ENCODE assay signal across 2 cellular contexts in the genomic region with DNA sequence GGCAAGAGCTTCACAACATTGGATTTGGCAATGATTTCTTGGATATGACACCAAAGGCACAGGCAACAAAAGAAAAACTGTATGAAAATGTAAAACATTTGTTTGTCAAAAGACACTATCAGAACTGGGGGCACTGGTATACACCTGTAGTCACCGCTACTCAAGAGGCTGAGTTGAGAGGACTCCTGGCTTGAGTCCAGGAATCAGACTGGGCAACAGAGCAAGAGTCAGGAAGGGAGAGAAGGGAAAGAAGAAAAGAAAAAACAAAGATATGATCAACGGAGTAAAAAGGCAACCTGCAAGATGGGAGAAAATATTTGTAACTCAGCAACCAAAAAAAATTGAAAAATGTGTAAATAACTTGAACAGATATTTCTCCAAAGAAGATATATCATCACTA.
TF ChIP-seq lines count a peak whose summit lies in the region.

No MANE protein-coding gene starts in this region.

TF ChIP-seq in HEK293, 187 proteins besides CTCF, POLR2A, EP300 and RAD21:
- TF ChIP-seq, protein P1, sequence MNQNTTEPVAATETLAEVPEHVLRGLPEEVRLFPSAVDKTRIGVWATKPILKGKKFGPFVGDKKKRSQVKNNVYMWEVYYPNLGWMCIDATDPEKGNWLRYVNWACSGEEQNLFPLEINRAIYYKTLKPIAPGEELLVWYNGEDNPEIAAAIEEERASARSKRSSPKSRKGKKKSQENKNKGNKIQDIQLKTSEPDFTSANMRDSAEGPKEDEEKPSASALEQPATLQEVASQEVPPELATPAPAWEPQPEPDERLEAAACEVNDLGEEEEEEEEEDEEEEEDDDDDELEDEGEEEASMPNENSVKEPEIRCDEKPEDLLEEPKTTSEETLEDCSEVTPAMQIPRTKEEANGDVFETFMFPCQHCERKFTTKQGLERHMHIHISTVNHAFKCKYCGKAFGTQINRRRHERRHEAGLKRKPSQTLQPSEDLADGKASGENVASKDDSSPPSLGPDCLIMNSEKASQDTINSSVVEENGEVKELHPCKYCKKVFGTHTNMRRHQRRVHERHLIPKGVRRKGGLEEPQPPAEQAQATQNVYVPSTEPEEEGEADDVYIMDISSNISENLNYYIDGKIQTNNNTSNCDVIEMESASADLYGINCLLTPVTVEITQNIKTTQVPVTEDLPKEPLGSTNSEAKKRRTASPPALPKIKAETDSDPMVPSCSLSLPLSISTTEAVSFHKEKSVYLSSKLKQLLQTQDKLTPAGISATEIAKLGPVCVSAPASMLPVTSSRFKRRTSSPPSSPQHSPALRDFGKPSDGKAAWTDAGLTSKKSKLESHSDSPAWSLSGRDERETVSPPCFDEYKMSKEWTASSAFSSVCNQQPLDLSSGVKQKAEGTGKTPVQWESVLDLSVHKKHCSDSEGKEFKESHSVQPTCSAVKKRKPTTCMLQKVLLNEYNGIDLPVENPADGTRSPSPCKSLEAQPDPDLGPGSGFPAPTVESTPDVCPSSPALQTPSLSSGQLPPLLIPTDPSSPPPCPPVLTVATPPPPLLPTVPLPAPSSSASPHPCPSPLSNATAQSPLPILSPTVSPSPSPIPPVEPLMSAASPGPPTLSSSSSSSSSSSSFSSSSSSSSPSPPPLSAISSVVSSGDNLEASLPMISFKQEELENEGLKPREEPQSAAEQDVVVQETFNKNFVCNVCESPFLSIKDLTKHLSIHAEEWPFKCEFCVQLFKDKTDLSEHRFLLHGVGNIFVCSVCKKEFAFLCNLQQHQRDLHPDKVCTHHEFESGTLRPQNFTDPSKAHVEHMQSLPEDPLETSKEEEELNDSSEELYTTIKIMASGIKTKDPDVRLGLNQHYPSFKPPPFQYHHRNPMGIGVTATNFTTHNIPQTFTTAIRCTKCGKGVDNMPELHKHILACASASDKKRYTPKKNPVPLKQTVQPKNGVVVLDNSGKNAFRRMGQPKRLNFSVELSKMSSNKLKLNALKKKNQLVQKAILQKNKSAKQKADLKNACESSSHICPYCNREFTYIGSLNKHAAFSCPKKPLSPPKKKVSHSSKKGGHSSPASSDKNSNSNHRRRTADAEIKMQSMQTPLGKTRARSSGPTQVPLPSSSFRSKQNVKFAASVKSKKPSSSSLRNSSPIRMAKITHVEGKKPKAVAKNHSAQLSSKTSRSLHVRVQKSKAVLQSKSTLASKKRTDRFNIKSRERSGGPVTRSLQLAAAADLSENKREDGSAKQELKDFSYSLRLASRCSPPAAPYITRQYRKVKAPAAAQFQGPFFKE (tag by site-specific recombination; IDR thresholded peaks at IDR 0.05; ENCODE audit: borderline replicate concordance): no peak
- TF ChIP-seq, protein P2, sequence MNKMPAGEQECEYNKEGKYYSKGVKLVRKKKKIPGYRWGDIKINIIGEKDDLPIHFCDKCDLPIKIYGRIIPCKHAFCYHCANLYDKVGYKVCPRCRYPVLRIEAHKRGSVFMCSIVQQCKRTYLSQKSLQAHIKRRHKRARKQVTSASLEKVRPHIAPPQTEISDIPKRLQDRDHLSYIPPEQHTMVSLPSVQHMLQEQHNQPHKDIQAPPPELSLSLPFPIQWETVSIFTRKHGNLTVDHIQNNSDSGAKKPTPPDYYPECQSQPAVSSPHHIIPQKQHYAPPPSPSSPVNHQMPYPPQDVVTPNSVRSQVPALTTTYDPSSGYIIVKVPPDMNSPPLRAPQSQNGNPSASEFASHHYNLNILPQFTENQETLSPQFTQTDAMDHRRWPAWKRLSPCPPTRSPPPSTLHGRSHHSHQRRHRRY (tag by site-specific recombination; IDR thresholded peaks at IDR 0.05): no peak
- TF ChIP-seq, protein P3, sequence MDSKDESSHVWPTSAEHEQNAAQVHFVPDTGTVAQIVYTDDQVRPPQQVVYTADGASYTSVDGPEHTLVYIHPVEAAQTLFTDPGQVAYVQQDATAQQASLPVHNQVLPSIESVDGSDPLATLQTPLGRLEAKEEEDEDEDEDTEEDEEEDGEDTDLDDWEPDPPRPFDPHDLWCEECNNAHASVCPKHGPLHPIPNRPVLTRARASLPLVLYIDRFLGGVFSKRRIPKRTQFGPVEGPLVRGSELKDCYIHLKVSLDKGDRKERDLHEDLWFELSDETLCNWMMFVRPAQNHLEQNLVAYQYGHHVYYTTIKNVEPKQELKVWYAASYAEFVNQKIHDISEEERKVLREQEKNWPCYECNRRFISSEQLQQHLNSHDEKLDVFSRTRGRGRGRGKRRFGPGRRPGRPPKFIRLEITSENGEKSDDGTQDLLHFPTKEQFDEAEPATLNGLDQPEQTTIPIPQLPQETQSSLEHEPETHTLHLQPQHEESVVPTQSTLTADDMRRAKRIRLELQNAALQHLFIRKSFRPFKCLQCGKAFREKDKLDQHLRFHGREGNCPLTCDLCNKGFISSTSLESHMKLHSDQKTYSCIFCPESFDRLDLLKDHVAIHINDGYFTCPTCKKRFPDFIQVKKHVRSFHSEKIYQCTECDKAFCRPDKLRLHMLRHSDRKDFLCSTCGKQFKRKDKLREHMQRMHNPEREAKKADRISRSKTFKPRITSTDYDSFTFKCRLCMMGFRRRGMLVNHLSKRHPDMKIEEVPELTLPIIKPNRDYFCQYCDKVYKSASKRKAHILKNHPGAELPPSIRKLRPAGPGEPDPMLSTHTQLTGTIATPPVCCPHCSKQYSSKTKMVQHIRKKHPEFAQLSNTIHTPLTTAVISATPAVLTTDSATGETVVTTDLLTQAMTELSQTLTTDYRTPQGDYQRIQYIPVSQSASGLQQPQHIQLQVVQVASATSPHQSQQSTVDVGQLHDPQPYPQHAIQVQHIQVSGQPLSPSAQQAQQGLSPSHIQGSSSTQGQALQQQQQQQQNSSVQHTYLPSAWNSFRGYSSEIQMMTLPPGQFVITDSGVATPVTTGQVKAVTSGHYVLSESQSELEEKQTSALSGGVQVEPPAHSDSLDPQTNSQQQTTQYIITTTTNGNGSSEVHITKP (tag by site-specific recombination; IDR thresholded peaks at IDR 0.05): 0 out of 2 replicates have a peak, but pooled peaks have one; percentile 13

TF ChIP-seq in K562, 482 proteins besides CTCF, POLR2A, EP300 and RAD21 (continued from another document):
- TF ChIP-seq, protein P4, sequence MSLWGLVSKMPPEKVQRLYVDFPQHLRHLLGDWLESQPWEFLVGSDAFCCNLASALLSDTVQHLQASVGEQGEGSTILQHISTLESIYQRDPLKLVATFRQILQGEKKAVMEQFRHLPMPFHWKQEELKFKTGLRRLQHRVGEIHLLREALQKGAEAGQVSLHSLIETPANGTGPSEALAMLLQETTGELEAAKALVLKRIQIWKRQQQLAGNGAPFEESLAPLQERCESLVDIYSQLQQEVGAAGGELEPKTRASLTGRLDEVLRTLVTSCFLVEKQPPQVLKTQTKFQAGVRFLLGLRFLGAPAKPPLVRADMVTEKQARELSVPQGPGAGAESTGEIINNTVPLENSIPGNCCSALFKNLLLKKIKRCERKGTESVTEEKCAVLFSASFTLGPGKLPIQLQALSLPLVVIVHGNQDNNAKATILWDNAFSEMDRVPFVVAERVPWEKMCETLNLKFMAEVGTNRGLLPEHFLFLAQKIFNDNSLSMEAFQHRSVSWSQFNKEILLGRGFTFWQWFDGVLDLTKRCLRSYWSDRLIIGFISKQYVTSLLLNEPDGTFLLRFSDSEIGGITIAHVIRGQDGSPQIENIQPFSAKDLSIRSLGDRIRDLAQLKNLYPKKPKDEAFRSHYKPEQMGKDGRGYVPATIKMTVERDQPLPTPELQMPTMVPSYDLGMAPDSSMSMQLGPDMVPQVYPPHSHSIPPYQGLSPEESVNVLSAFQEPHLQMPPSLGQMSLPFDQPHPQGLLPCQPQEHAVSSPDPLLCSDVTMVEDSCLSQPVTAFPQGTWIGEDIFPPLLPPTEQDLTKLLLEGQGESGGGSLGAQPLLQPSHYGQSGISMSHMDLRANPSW (CRISPR knock-in tag; IDR thresholded peaks at IDR 0.05): no peak
- no peak for TF ChIP-seq PCBP1 (IDR thresholded peaks at IDR 0.05; ENCODE audit: low read depth, low read length, poor library complexity, severe bottlenecking)
TF ChIP-seq in K562: peak in this region for 1.
